In genomic region chr5:1526681-1527131, GRCh38 we compare ENCODE assay signal across 1 cellular context.
TF ChIP-seq lines count a peak whose summit lies in the region.

No MANE protein-coding gene starts in this region.

TF ChIP-seq in GM23338, 12 proteins besides CTCF, POLR2A, EP300 and RAD21 (continued from another document):
- TF ChIP-seq REST (IDR thresholded peaks at IDR 0.05; ENCODE audit: unreplicated experiment), result no peak
- TF ChIP-seq JUNB (IDR thresholded peaks at IDR 0.05; ENCODE audit: unreplicated experiment), result no peak
- TF ChIP-seq ZNF462 (CRISPR knock-in tag; IDR thresholded peaks at IDR 0.05), result no peak
- no peak for TF ChIP-seq ZNF331 (CRISPR knock-in tag; IDR thresholded peaks at IDR 0.05; ENCODE audit: low read depth)
- no peak for TF ChIP-seq NANOG (IDR thresholded peaks at IDR 0.05; ENCODE audit: borderline replicate concordance)
- TF ChIP-seq ZNF114 (CRISPR knock-in tag; IDR thresholded peaks at IDR 0.05), result no peak
